In genomic region chr14:58430156-58430555, GRCh38 we compare ENCODE assay signal across 10 cellular contexts. TPM values are rescaled to one million over a fixed set of nuclear protein-coding genes. Genes with fewer than 3 reads are reported as not detected.
DNase-seq lines count a peak whose midpoint lies in the region; ATAC-seq and TF ChIP-seq lines count a peak whose summit lies in the region.
"Had no signal": no experiment of that assay in that cellular context is flagged by ENCODE, and none has a peak within 500 bp of the region (broad histone marks: within the 10 kb centered on the region; RNA-seq: fewer than 3 reads in every experiment).

No MANE protein-coding gene starts in this region.

- H3K4me3 Mint-ChIP-seq in activated T-helper 17 cell treated with anti-CD3 and anti-CD28 coated beads, Interleukin-2, amount 50 U/mL, for 72 hours, result peak overlapping the region; percentile 86

- no peak for TF ChIP-seq CTCF in BJ (IDR thresholded peaks at IDR 0.05; ENCODE audit: insufficient read depth, low read depth, low read length)

- H3K9me3 ChIP-seq in GM23248 (ENCODE audit: low read depth), result no peaks in the 10 kb centered on the region

- H3K4me1 Mint-ChIP-seq in activated T-helper 17 cell treated with anti-CD3 and anti-CD28 coated beads, Interleukin-2, amount 50 U/mL, for 72 hours, result peaks cover 20% of the 10 kb centered on the region

- H3F3A ChIP-seq in GM23248 (ENCODE audit: insufficient read depth), result peaks cover 24% of the 10 kb centered on the region

- H3K27me3 Mint-ChIP-seq in activated T-helper 17 cell treated with anti-CD3 and anti-CD28 coated beads, Interleukin-2, amount 50 U/mL, for 72 hours, result no peaks in the 10 kb centered on the region

- WGBS in GM23248 (ENCODE audit: low coverage in 1 of 2, low lambda C conversion rate in 2 of 2, missing lambda C conversion rate in 2 of 2), 2 experiments, result 7 to 11% methylated on average over 1 of the region's 1 CpG

- peak; percentile 0 for DNase-seq in BJ (ENCODE audit: low read depth)
- DNase-seq in GM23248, result peak; percentile 84
- DNase-seq in hepatic stellate cell (ENCODE audit: low spot score), result peak; percentile 12
- DNase-seq in COLO829 (ENCODE audit: low spot score), result no peak
- DNase-seq: activated CD4-positive, alpha-beta T cell treated with anti-CD3 and anti-CD28 coated beads, Interleukin-2, amount 50 U/mL, for 4 hours had no signal

- H3K27me3 ChIP-seq in BJ (ENCODE audit: control insufficient read depth, insufficient read depth, low read length), result no peaks in the 10 kb centered on the region
- no peaks in the 10 kb centered on the region for H3K27me3 ChIP-seq in GM23248 (replicated peaks; ENCODE audit: insufficient read depth)

- ATAC-seq in activated T-helper 17 cell treated with anti-CD3 and anti-CD28 coated beads, Interleukin-2, amount 50 U/mL, for 72 hours (replicated peaks), result peak; percentile 83
- ATAC-seq in GM21367 (IDR thresholded peaks at IDR 0.05; ENCODE audit: unreplicated experiment) (no peak), GM18868 (IDR thresholded peaks at IDR 0.05; ENCODE audit: unreplicated experiment) (no peak), HG03025 (IDR thresholded peaks at IDR 0.05; ENCODE audit: low FRiP score, unreplicated experiment) (no peak)

- in situ Hi-C loops in GM23248 (cut with MboI), result no loop called here

- H4K20me1 ChIP-seq in GM23248 (ENCODE audit: insufficient read depth), result no peaks in the 10 kb centered on the region

- H3K27ac ChIP-seq in GM23248, result peak overlapping the region; percentile 33

- H3K9me3 Mint-ChIP-seq in activated T-helper 17 cell treated with anti-CD3 and anti-CD28 coated beads, Interleukin-2, amount 50 U/mL, for 72 hours, result no peaks in the 10 kb centered on the region

- H3K36me3 ChIP-seq in BJ (ENCODE audit: control insufficient read depth, insufficient read depth, low read length) (no peaks in the 10 kb centered on the region), GM23248 (ENCODE audit: low read depth) (peaks cover 14% of the 10 kb centered on the region; the same call in 1 of the 2 replicates)

- H3K4me3 ChIP-seq in BJ (ENCODE audit: low read depth, low read length) (no peak overlapping the region), GM23248 (peak overlapping the region; percentile 99; the same call in 1 of the 2 replicates)

- CTCF ChIA-PET in BJ (lab: Yijun Ruan, JAX), result interaction anchor here (1.8 kb wide), 1 partner anchor 11 kb away, joined by 5 read pairs; no protein-coding TSS in a partner anchor

- POLR2A ChIA-PET in BJ (lab: Charles Lee), result no interaction called here

- H3K36me3 Mint-ChIP-seq in activated T-helper 17 cell treated with anti-CD3 and anti-CD28 coated beads, Interleukin-2, amount 50 U/mL, for 72 hours (ENCODE audit: low read depth), result peaks cover 65% of the 10 kb centered on the region

- no peaks in the 10 kb centered on the region for H3K9me2 ChIP-seq in GM23248 (ENCODE audit: insufficient read depth)

- peaks cover 23% of the 10 kb centered on the region for H3K4me1 ChIP-seq in GM23248 (ENCODE audit: insufficient read depth)

- H2AFZ ChIP-seq in GM23248, result no peak overlapping the region; the same call in 1 of the 2 replicates

- H3K79me2 ChIP-seq in GM23248 (ENCODE audit: insufficient read depth), result peaks cover 42% of the 10 kb centered on the region

- H3K9ac ChIP-seq in GM23248, result no peak overlapping the region

- H3K27ac Mint-ChIP-seq in activated T-helper 17 cell treated with anti-CD3 and anti-CD28 coated beads, Interleukin-2, amount 50 U/mL, for 72 hours, result peak overlapping the region; percentile 93

- peak overlapping the region; percentile 94 for H3K4me2 ChIP-seq in GM23248 (ENCODE audit: unreplicated experiment)

RNA-seq across cellular contexts. Expression of gene KIAA0586, which starts 2.6 kb away (rescaled TPM):
- polyA plus RNA-seq in BJ (2011; rRNA removed) (9.4 and 13.1 TPM in 2 replicates), GM23248 (2016; fragmentation: Nextera tagmentation; extraction: Ambion mirVana) (9.5 and 10.5 TPM in 2 replicates)
- polyA minus RNA-seq in BJ (2011; rRNA and poly(A)+ RNA removed), result 14.9 TPM in 2 replicates
- total RNA-seq in GM23248 (2014; rRNA removed; shearing (Covaris generic)), result 13.2 and 16.8 TPM in 2 replicates
- total RNA-seq in activated T-helper 17 cell treated with anti-CD3 and anti-CD28 coated beads, Interleukin-2, amount 50 U/mL, for 72 hours, result 10 to 100 TPM; 39.7 to 40.6 TPM

RNA-seq across cellular contexts. Expression of gene TIMM9, which starts 2.8 kb away (rescaled TPM):
- polyA plus RNA-seq in BJ (2011; rRNA removed) (20.0 and 21.5 TPM in 2 replicates), GM23248 (2016; fragmentation: Nextera tagmentation; extraction: Ambion mirVana) (66.1 and 69.1 TPM in 2 replicates)
- polyA minus RNA-seq in BJ (2011; rRNA and poly(A)+ RNA removed), result 12.8 and 20.5 TPM in 2 replicates
- 39.4 and 108 TPM in 2 replicates for total RNA-seq in GM23248 (2014; rRNA removed; shearing (Covaris generic))
- total RNA-seq in activated T-helper 17 cell treated with anti-CD3 and anti-CD28 coated beads, Interleukin-2, amount 50 U/mL, for 72 hours, result 10 to 100 TPM; 31.9 to 39.8 TPM

RNA-seq across cellular contexts. Expression of gene TOMM20L, which starts 34.4 kb away (rescaled TPM):
- polyA plus RNA-seq in BJ (2011; rRNA removed) (not detected in 2 replicates), GM23248 (2016; fragmentation: Nextera tagmentation; extraction: Ambion mirVana) (not detected in 2 replicates)
- not detected in 2 replicates for polyA minus RNA-seq in BJ (2011; rRNA and poly(A)+ RNA removed)
- not detected in 2 replicates for total RNA-seq in GM23248 (2014; rRNA removed; shearing (Covaris generic))
- not detected for total RNA-seq in activated T-helper 17 cell treated with anti-CD3 and anti-CD28 coated beads, Interleukin-2, amount 50 U/mL, for 72 hours
- total RNA-seq: dermis microvascular lymphatic vessel endothelial cell had no signal
